ENCODE assay signal across 8 cellular contexts in genomic region chr10:50604049-50604640, GRCh38. TPM values are rescaled to one million over a fixed set of nuclear protein-coding genes. Genes with fewer than 3 reads are reported as not detected.
DNase-seq lines count a peak whose midpoint lies in the region; ATAC-seq and TF ChIP-seq lines count a peak whose summit lies in the region.

No MANE protein-coding gene starts in this region.

- peaks cover 3% of the 10 kb centered on the region for H3K36me3 Mint-ChIP-seq in T-helper 17 cell (ENCODE audit: low read depth)
- no peaks in the 10 kb centered on the region for H3K36me3 Mint-ChIP-seq in nephron progenitor cell (ENCODE audit: low read depth)

- no peaks in the 10 kb centered on the region for H3K9me3 ChIP-seq in BLaER1 treated with 17β-estradiol and CSF1 and Interleukin-3, amounts not matched to agents 10 nM and 100 nM (replicated peaks in 1 of 11)
- H3K9me3 ChIP-seq in T-helper 17 cell (ENCODE audit: control insufficient read depth, low read length, poor library complexity, severe bottlenecking): no peaks in the 10 kb centered on the region

- H3K4me3 ChIP-seq in BLaER1 treated with 17β-estradiol and CSF1 and Interleukin-3, amounts not matched to agents 10 nM and 100 nM: no peak overlapping the region

- H3K4me1 ChIP-seq in BLaER1 treated with 17β-estradiol and CSF1 and Interleukin-3, amounts not matched to agents 10 nM and 100 nM: peaks cover 10 to 74% (median 26%) of the 10 kb centered on the region in 10 experiments; a peak in 19 of 20 replicates

- H3K27ac Mint-ChIP-seq in T-helper 17 cell (peak overlapping the region; percentile 92), nephron progenitor cell (no peak overlapping the region)

- intact Hi-C loops in left colon (cut with DNase I, micrococcal nuclease): no loop called here

- peak overlapping the region; percentile 11 to 71 (median 44); a peak in 18 of 22 replicates for H3K4me2 ChIP-seq in BLaER1 treated with 17β-estradiol and CSF1 and Interleukin-3, amounts not matched to agents 10 nM and 100 nM

- H3K4me1 Mint-ChIP-seq in T-helper 17 cell (peaks cover 57% of the 10 kb centered on the region), nephron progenitor cell (peaks cover 17% of the 10 kb centered on the region)

- DNase-seq in T-helper 17 cell (no peak), left colon (no peak), nephron progenitor cell (no peak), NCI-H345 (lab: John Stamatoyannopoulos, UW) (no peak)
- no peak for DNase-seq in effector CD8-positive, alpha-beta T cell (lab: John Stamatoyannopoulos, UW)

- H3K27ac ChIP-seq in BLaER1 treated with 17β-estradiol and CSF1 and Interleukin-3, amounts not matched to agents 10 nM and 100 nM: no peak overlapping the region

- ATAC-seq in GM19351 (IDR thresholded peaks at IDR 0.05; ENCODE audit: unreplicated experiment) (peak; percentile 78), HG03442 (IDR thresholded peaks at IDR 0.05; ENCODE audit: unreplicated experiment) (peak; percentile 53), T-helper 17 cell (peak; percentile 35), left colon (peak; percentile 60)

- H3K36me3 ChIP-seq in BLaER1 treated with 17β-estradiol and CSF1 and Interleukin-3, amounts not matched to agents 10 nM and 100 nM: no peaks in the 10 kb centered on the region

- H3K9me3 Mint-ChIP-seq in nephron progenitor cell: no peaks in the 10 kb centered on the region

- TF ChIP-seq CTCF in nephron progenitor cell (IDR thresholded peaks at IDR 0.05): no peak

- H3K27me3 ChIP-seq in BLaER1 treated with 17β-estradiol and CSF1 and Interleukin-3, amounts not matched to agents 10 nM and 100 nM: no peaks in the 10 kb centered on the region

- H3K27me3 Mint-ChIP-seq in T-helper 17 cell: no peaks in the 10 kb centered on the region
- H3K27me3 Mint-ChIP-seq in nephron progenitor cell (ENCODE audit: low read depth, poor library complexity): peaks cover 3% of the 10 kb centered on the region

- peak overlapping the region; percentile 83 for H3K4me3 Mint-ChIP-seq in T-helper 17 cell
- no peak overlapping the region for H3K4me3 Mint-ChIP-seq in nephron progenitor cell

- H3K9ac ChIP-seq in BLaER1 treated with 17β-estradiol and CSF1 and Interleukin-3, amounts not matched to agents 10 nM and 100 nM: peak overlapping the region in 2 of 11 experiments; percentile 20 to 25; a peak in 1 of 22 replicates

- H4K20me1 ChIP-seq in BLaER1 treated with 17β-estradiol and CSF1 and Interleukin-3, amounts not matched to agents 10 nM and 100 nM: peaks cover 0 to 81% (median 6%) of the 10 kb centered on the region in 11 experiments; a peak in 10 of 22 replicates

RNA-seq across cellular contexts. Expression of gene SGMS1, which starts 19.6 kb away (rescaled TPM):
- total RNA-seq in T-helper 17 cell (10 to 100 TPM; 45.3 to 51.3 TPM), left colon (10 to 100 TPM; 17.8 to 20.8 TPM)
